1 cellular context compared by ENCODE assay signal in genomic region chr17:82871776-82872561, GRCh38.
TF ChIP-seq lines count a peak whose summit lies in the region.

No MANE protein-coding gene starts in this region.

TF ChIP-seq in GM12878, 131 proteins besides CTCF, POLR2A, EP300 and RAD21:
- TF ChIP-seq PBX3 (IDR thresholded peaks at IDR 0.05; ENCODE audit: insufficient replicate concordance, low read depth, low read length) (no peak), SMARCA5 (IDR thresholded peaks at IDR 0.05) (0 out of 2 replicates have a peak, but pooled peaks have one; percentile 2)
